Comparison of ENCODE assay signal across 12 cellular contexts in the genomic region with DNA sequence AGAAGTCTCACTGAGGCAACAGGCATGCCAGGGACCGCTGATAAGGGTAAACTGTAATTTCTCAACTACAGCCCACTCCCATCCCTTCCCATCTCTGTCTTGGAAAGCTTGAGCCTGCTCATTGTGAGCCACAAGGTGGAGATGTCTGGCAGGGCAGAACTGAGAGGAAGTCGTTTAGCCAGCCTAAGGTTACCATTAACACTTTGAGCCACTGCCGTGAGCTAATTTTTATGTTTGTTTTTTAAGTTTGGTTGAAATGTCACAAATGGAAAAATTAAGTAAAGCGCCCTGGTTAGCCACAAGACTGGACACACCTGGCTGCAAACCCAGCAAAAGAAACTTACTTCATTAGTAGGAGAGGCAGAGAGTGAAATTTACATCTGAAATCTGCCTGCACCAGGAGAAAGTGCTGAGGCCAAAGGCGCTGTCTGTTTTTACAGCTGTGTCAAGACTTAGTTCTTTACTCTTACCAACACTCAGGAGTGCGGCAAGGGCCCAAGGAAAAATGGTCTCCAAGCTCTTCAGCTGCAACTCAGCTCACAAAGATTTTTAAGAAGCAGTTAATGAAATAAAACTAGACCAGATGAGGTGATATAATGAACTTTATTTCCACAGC. TPM values are rescaled to one million over a fixed set of nuclear protein-coding genes. Genes with fewer than 3 reads are reported as not detected.
A peak's percentile ranks its signal among the peaks of the same experiment; 100 is the strongest.
DNase-seq lines count a peak whose midpoint lies in the region; ATAC-seq and TF ChIP-seq lines count a peak whose summit lies in the region.
"Had no signal": no experiment of that assay in that cellular context is flagged by ENCODE, and none has a peak within 500 bp of the region (broad histone marks: within the 10 kb centered on the region; RNA-seq: fewer than 3 reads in every experiment).

No MANE protein-coding gene starts in this region.

- no peak for DNase-seq in CD8-positive, alpha-beta T cell
- no peak for DNase-seq in astrocyte of the cerebellum (ENCODE audit: low read depth)
- DNase-seq in left colon, result no peak
- no peak for DNase-seq in 8988T
- DNase-seq in SHP77 treated with DMSO at 0.1 percent for 48 hours (lab: John Stamatoyannopoulos, UW), result no peak
- no peak for DNase-seq in middle frontal gyrus (ENCODE audit: extremely low spot score, low spot score)
- DNase-seq: activated CD4-positive, alpha-beta T cell treated with anti-CD3 and anti-CD28 coated beads for 48 hours; activated naive CD8-positive, alpha-beta T cell treated with anti-CD3 and anti-CD28 coated beads, Interleukin-2, amount 10 ng/mL, durations not matched to agents 7 days and 5 days; KG1 had no signal

- peaks cover 62% of the 10 kb centered on the region for H3K36me3 Mint-ChIP-seq in CD8-positive, alpha-beta T cell

- POLR2A ChIA-PET in CD8-positive, alpha-beta T cell (lab: Charles Lee), result interaction anchor here (0.5 to 1.0 kb wide), 2 partner anchors 10 to 196 kb away, joined by 3 read pairs; no protein-coding TSS in a partner anchor

- no peaks in the 10 kb centered on the region for H3K27me3 ChIP-seq in CD8-positive, alpha-beta T cell (ENCODE audit: insufficient read depth, low read length)
- no peaks in the 10 kb centered on the region for H3K27me3 ChIP-seq in HUES48 (ENCODE audit: control insufficient read depth, insufficient read depth, low read length)

- TF ChIP-seq CTCF in CD8-positive, alpha-beta T cell (IDR thresholded peaks at IDR 0.05), result no peak
- peak; percentile 67 for TF ChIP-seq CTCF in astrocyte of the cerebellum (IDR thresholded peaks at IDR 0.05; ENCODE audit: low read depth, low read length, missing control alignments)

- no peak overlapping the region for H3K27ac ChIP-seq in CD8-positive, alpha-beta T cell (ENCODE audit: low read depth, low read length)
- H3K27ac ChIP-seq in HUES48 (ENCODE audit: low read depth, low read length), result peak overlapping the region; percentile 32
- H3K27ac ChIP-seq: RWPE1 had no signal

- H3K36me3 ChIP-seq in CD8-positive, alpha-beta T cell (ENCODE audit: insufficient read depth, low read length), result peaks cover 24% of the 10 kb centered on the region
- peaks cover 36% of the 10 kb centered on the region for H3K36me3 ChIP-seq in HUES48 (ENCODE audit: control insufficient read depth, insufficient read depth, low read length)

- in situ Hi-C loops in astrocyte of the cerebellum (cut with HindIII; ENCODE audit: low sequenced_read_pairs), result no loop called here

- no peaks in the 10 kb centered on the region for H3K27me3 Mint-ChIP-seq in CD8-positive, alpha-beta T cell (ENCODE audit: low read depth)
- H3K27me3 Mint-ChIP-seq: activated naive CD8-positive, alpha-beta T cell treated with anti-CD3 and anti-CD28 coated beads, Interleukin-2, amount 10 ng/mL, durations not matched to agents 7 days and 5 days had no signal

- H3K27ac Mint-ChIP-seq in CD8-positive, alpha-beta T cell, result peak overlapping the region; percentile 11

- no peak for ATAC-seq in CD8-positive, alpha-beta T cell
- ATAC-seq in left colon (peak; percentile 33), HG03039 (IDR thresholded peaks at IDR 0.05; ENCODE audit: unreplicated experiment) (no peak)

- no peaks in the 10 kb centered on the region for H3K4me1 ChIP-seq in CD8-positive, alpha-beta T cell (ENCODE audit: insufficient read depth, low read length)
- H3K4me1 ChIP-seq in HUES48 (ENCODE audit: control insufficient read depth, insufficient read depth, low read length), result no peaks in the 10 kb centered on the region

- H3K4me1 Mint-ChIP-seq in CD8-positive, alpha-beta T cell (ENCODE audit: low read depth), result no peaks in the 10 kb centered on the region

- intact Hi-C loops in CD8-positive, alpha-beta T cell (cut with DNase I, micrococcal nuclease), result no loop called here
- intact Hi-C loops in left colon (cut with DNase I, micrococcal nuclease), result no loop called here

- no peak overlapping the region for H3K4me3 ChIP-seq in CD8-positive, alpha-beta T cell (ENCODE audit: low read depth, low read length)
- H3K4me3 ChIP-seq in HUES48 (ENCODE audit: low read depth, low read length) (no peak overlapping the region), astrocyte of the cerebellum (ENCODE audit: low read depth, low read length) (no peak overlapping the region)

- CTCF ChIA-PET in CD8-positive, alpha-beta T cell (lab: Charles Lee), result no interaction called here

- H3K9ac ChIP-seq in HUES48 (ENCODE audit: low read depth, low read length), result no peak overlapping the region

- H3K9me3 Mint-ChIP-seq in CD8-positive, alpha-beta T cell, result no peaks in the 10 kb centered on the region

- H3K9me3 ChIP-seq in CD8-positive, alpha-beta T cell (ENCODE audit: low read length), result no peaks in the 10 kb centered on the region
- H3K9me3 ChIP-seq in HUES48 (ENCODE audit: control insufficient read depth, insufficient read depth, low read length), result no peaks in the 10 kb centered on the region

- H3K4me3 Mint-ChIP-seq in CD8-positive, alpha-beta T cell, result no peak overlapping the region
- H3K4me3 Mint-ChIP-seq: activated naive CD8-positive, alpha-beta T cell treated with anti-CD3 and anti-CD28 coated beads, Interleukin-2, amount 10 ng/mL, durations not matched to agents 7 days and 5 days had no signal

RNA-seq across cellular contexts. Expression of gene FAM83C, which starts 50.0 kb away (rescaled TPM):
- total RNA-seq in CD8-positive, alpha-beta T cell, result not detected
- total RNA-seq in left colon, result under 1 TPM in 1 of 2 donors, not detected in 1; 0.20 TPM
- total RNA-seq: activated naive CD8-positive, alpha-beta T cell treated with anti-CD3 and anti-CD28 coated beads, Interleukin-2, amount 10 ng/mL, durations not matched to agents 7 days and 5 days had no signal

RNA-seq across cellular contexts. Expression of gene EIF6, which starts 57.7 kb away (rescaled TPM):
- total RNA-seq in CD8-positive, alpha-beta T cell, result 10 to 100 TPM; 41.7 to 43.2 TPM
- 100 to 1,000 TPM; 199 to 225 TPM for total RNA-seq in left colon

Comparison
In these comparisons a context has a peak if more than half of its experiments do, and no peak if none do; other contexts are left out.
1. RNA of gene EIF6, which starts 57.7 kb away (total RNA-seq): 199 to 225 TPM in left colon; 41.7 to 43.2 TPM in CD8-positive, alpha-beta T cell; every median in the first group is over 4 times any median in the second.